In genomic region chr19:18710186-18710585, GRCh38 we compare ENCODE assay signal across 16 cellular contexts. TPM values are rescaled to one million over a fixed set of nuclear protein-coding genes. Genes with fewer than 3 reads are reported as not detected.
DNase-seq lines count a peak whose midpoint lies in the region; ATAC-seq and TF ChIP-seq lines count a peak whose summit lies in the region.
"Had no signal": no experiment of that assay in that cellular context is flagged by ENCODE, and none has a peak within 500 bp of the region (broad histone marks: within the 10 kb centered on the region; RNA-seq: fewer than 3 reads in every experiment).

No MANE protein-coding gene starts in this region.

- no peak overlapping the region for H3K4me3 ChIP-seq in upper lobe of right lung
- H3K4me3 ChIP-seq in Peyer's patch, result no peak overlapping the region
- H3K4me3 ChIP-seq: GM12878, HAP-1 had no signal

- no peak for TF ChIP-seq POLR2A in Peyer's patch (IDR thresholded peaks at IDR 0.05)

- no peak for DNase-seq in stimulated activated naive CD8-positive, alpha-beta T cell treated with anti-CD3 and anti-CD28 coated beads, Interleukin-15, amount 100 ng/mL, for 72 hours
- DNase-seq in stimulated activated naive CD8-positive, alpha-beta T cell treated with anti-CD3 and anti-CD28 coated beads, Interleukin-15, Interleukin-2, amounts not matched to agents 100 U/mL and 50 U/mL, for 24 hours, result no peak
- DNase-seq in UCSD-AML1 (lab: John Stamatoyannopoulos, UW; ENCODE audit: unreplicated experiment), result peak; percentile 50
- peak; percentile 2 for DNase-seq in epidermal melanocyte (ENCODE audit: insufficient read length, low spot score)
- DNase-seq in upper lobe of right lung, result no peak
- no peak for DNase-seq in Peyer's patch
- DNase-seq in NCI-H1092 treated with DMSO at 0.1 percent for 48 hours (lab: John Stamatoyannopoulos, UW), result no peak
- DNase-seq: Calu3; CD8-positive, alpha-beta T cell; DMS79 treated with DMSO at 0.1 percent for 48 hours; KBM-7 had no signal

- TF ChIP-seq CTCF in upper lobe of right lung (IDR thresholded peaks at IDR 0.05) (no peak), Peyer's patch (IDR thresholded peaks at IDR 0.05) (no peak)

- peak overlapping the region; percentile 46 to 76 for H3K27ac Mint-ChIP-seq in stimulated activated naive CD8-positive, alpha-beta T cell treated with anti-CD3 and anti-CD28 coated beads, Interleukin-15, amount 100 ng/mL, for 72 hours
- H3K27ac Mint-ChIP-seq: CD8-positive, alpha-beta T cell had no signal

- H3K9me3 ChIP-seq in upper lobe of right lung, result no peaks in the 10 kb centered on the region
- H3K9me3 ChIP-seq in Peyer's patch, result no peaks in the 10 kb centered on the region
- H3K9me3 ChIP-seq: HAP-1 had no signal

- H3K4me1 ChIP-seq in upper lobe of right lung, result peaks cover 15% of the 10 kb centered on the region
- no peaks in the 10 kb centered on the region for H3K4me1 ChIP-seq in Peyer's patch
- H3K4me1 ChIP-seq: HAP-1 had no signal

- no peaks in the 10 kb centered on the region for H3K36me3 ChIP-seq in upper lobe of right lung
- no peaks in the 10 kb centered on the region for H3K36me3 ChIP-seq in Peyer's patch
- H3K36me3 ChIP-seq: HAP-1 had no signal

- H3K4me1 Mint-ChIP-seq in stimulated activated naive CD8-positive, alpha-beta T cell treated with anti-CD3 and anti-CD28 coated beads, Interleukin-15, amount 100 ng/mL, for 72 hours, result peaks cover 49% of the 10 kb centered on the region

- no peak overlapping the region for H3K4me3 Mint-ChIP-seq in stimulated activated naive CD8-positive, alpha-beta T cell treated with anti-CD3 and anti-CD28 coated beads, Interleukin-15, amount 100 ng/mL, for 72 hours
- H3K4me3 Mint-ChIP-seq: CD8-positive, alpha-beta T cell; IgD-negative memory B cell had no signal

- ATAC-seq in stimulated activated naive CD8-positive, alpha-beta T cell treated with anti-CD3 and anti-CD28 coated beads, Interleukin-15, amount 100 ng/mL, for 72 hours, result no peak
- no peak for ATAC-seq in stimulated activated naive CD8-positive, alpha-beta T cell treated with anti-CD3 and anti-CD28 coated beads, Interleukin-15, Interleukin-2, amounts not matched to agents 100 U/mL and 50 U/mL, for 24 hours
- ATAC-seq in upper lobe of right lung, result peak; percentile 25
- ATAC-seq in HG02642 (IDR thresholded peaks at IDR 0.05; ENCODE audit: poor library complexity, unreplicated experiment), result no peak
- ATAC-seq: CD8-positive, alpha-beta T cell; GM12878; HepG2 had no signal

- intact Hi-C loops in upper lobe of right lung (cut with DNase I), result no loop called here

- H3K27me3 Mint-ChIP-seq in stimulated activated naive CD8-positive, alpha-beta T cell treated with anti-CD3 and anti-CD28 coated beads, Interleukin-15, amount 100 ng/mL, for 72 hours, result no peaks in the 10 kb centered on the region
- H3K27me3 Mint-ChIP-seq: IgD-negative memory B cell had no signal

- H3K27me3 ChIP-seq in upper lobe of right lung, result no peaks in the 10 kb centered on the region
- H3K27me3 ChIP-seq in Peyer's patch, result no peaks in the 10 kb centered on the region

- H3K27ac ChIP-seq in upper lobe of right lung, result no peak overlapping the region
- H3K27ac ChIP-seq in Peyer's patch, result no peak overlapping the region

- no peaks in the 10 kb centered on the region for H3K9me3 Mint-ChIP-seq in stimulated activated naive CD8-positive, alpha-beta T cell treated with anti-CD3 and anti-CD28 coated beads, Interleukin-15, amount 100 ng/mL, for 72 hours
- H3K9me3 Mint-ChIP-seq: CD8-positive, alpha-beta T cell; IgD-negative memory B cell had no signal

RNA-seq across cellular contexts. Expression of gene CRTC1, which starts 26.7 kb away (rescaled TPM):
- total RNA-seq in upper lobe of right lung (13.8 TPM), Peyer's patch (10 to 100 TPM in 2 of 4 donors, 1 to 10 TPM in 2; 5.1 to 21.5 (median 9.4) TPM)

Comparison
In these comparisons a context has a peak if more than half of its experiments do, and no peak if none do; other contexts are left out.
1. DNase-seq: peak in UCSD-AML1 (single experiment) and epidermal melanocyte (single experiment); none in stimulated activated naive CD8-positive, alpha-beta T cell treated with anti-CD3 and anti-CD28 coated beads, Interleukin-15, amount 100 ng/mL, for 72 hours (0 of 2), stimulated activated naive CD8-positive, alpha-beta T cell treated with anti-CD3 and anti-CD28 coated beads, Interleukin-15, Interleukin-2, amounts not matched to agents 100 U/mL and 50 U/mL, for 24 hours (single experiment), upper lobe of right lung (single experiment), Peyer's patch (0 of 3) and NCI-H1092 treated with DMSO at 0.1 percent for 48 hours (single experiment).